Comparison of ENCODE assay signal across 17 cellular contexts in genomic region chr16:74734361-74735161, GRCh38. TPM values are rescaled to one million over a fixed set of nuclear protein-coding genes. Genes with fewer than 3 reads are reported as not detected.
DNase-seq lines count a peak whose midpoint lies in the region; ATAC-seq and TF ChIP-seq lines count a peak whose summit lies in the region.
"Had no signal": no experiment of that assay in that cellular context is flagged by ENCODE, and none has a peak within 500 bp of the region (broad histone marks: within the 10 kb centered on the region; RNA-seq: fewer than 3 reads in every experiment).

No MANE protein-coding gene starts in this region.

- peak overlapping the region; percentile 57 for H3K23ac ChIP-seq in mesendoderm (ENCODE audit: low read length)

- peak overlapping the region; percentile 19 for H3K4ac ChIP-seq in mesendoderm (ENCODE audit: low read depth, low read length)

- H3K4me1 ChIP-seq in HUES6 (ENCODE audit: control insufficient read depth, insufficient read depth, low read length) (peaks cover 56% of the 10 kb centered on the region), mesendoderm (ENCODE audit: control insufficient read depth, low read depth, low read length) (peaks cover 17% of the 10 kb centered on the region), tibial nerve (peaks cover 0 to 42% (median 2%) of the 10 kb centered on the region in 4 donors)
- H3K4me1 ChIP-seq: thyroid gland had no signal

- peak overlapping the region; percentile 73 for H3K56ac ChIP-seq in mesendoderm (ENCODE audit: low read length)

- H3K27me3 ChIP-seq in HUES6 (ENCODE audit: control insufficient read depth, insufficient read depth, low read length) (no peaks in the 10 kb centered on the region), dorsolateral prefrontal cortex (peaks cover 0 to 7% (median 0%) of the 10 kb centered on the region in 45 donors), mesendoderm (ENCODE audit: insufficient read depth, low read length, poor library complexity) (no peaks in the 10 kb centered on the region), tibial nerve (no peaks in the 10 kb centered on the region)
- H3K27me3 ChIP-seq: thyroid gland had no signal

- TF ChIP-seq CTCF in dorsolateral prefrontal cortex (IDR thresholded peaks at IDR 0.05 in 54 of 56, conservative IDR thresholded peaks at IDR 0.05 in 2 of 56; ENCODE audit: low read depth in 1 of 56, partially characterized antibody in 56 of 56) (no peak), tibial nerve (IDR thresholded peaks at IDR 0.05) (no peak)

- H2BK5ac ChIP-seq in mesendoderm (ENCODE audit: low read length), result no peak overlapping the region

- H2BK15ac ChIP-seq in mesendoderm (replicated peaks; ENCODE audit: low read depth), result no peak overlapping the region

- no peaks in the 10 kb centered on the region for H3K79me2 ChIP-seq in mesendoderm (ENCODE audit: control insufficient read depth, insufficient read depth, low read length)

- H3K9ac ChIP-seq in HUES6 (ENCODE audit: low read length), result peak overlapping the region; percentile 40
- H3K9ac ChIP-seq in mesendoderm (ENCODE audit: low read length), result no peak overlapping the region

- no peak overlapping the region for H4K8ac ChIP-seq in mesendoderm (ENCODE audit: low read depth, low read length)

- no peak for ATAC-seq in HG03460 (IDR thresholded peaks at IDR 0.05; ENCODE audit: unreplicated experiment)
- ATAC-seq: left colon had no signal

- H3K36me3 ChIP-seq in HUES6 (ENCODE audit: control insufficient read depth, insufficient read depth, low read length), result no peaks in the 10 kb centered on the region
- no peaks in the 10 kb centered on the region for H3K36me3 ChIP-seq in mesendoderm (ENCODE audit: control insufficient read depth, insufficient read depth, low read length)
- H3K36me3 ChIP-seq in tibial nerve, result no peaks in the 10 kb centered on the region
- H3K36me3 ChIP-seq: thyroid gland had no signal

- intact Hi-C loops in dorsolateral prefrontal cortex (cut with DNase I), result no loop called here

- no peaks in the 10 kb centered on the region for H3K79me1 ChIP-seq in mesendoderm (ENCODE audit: low read length)

- H2AK5ac ChIP-seq in mesendoderm (ENCODE audit: low read length), result no peak overlapping the region

- DNase-seq in dorsolateral prefrontal cortex (no peak), mesendoderm (peak; percentile 74), tibial nerve (ENCODE audit: low spot score in 2 of 2) (no peak), globus pallidus (ENCODE audit: low spot score) (no peak), NOMO-1 (lab: John Stamatoyannopoulos, UW; ENCODE audit: unreplicated experiment in 2 of 2) (no peak)
- DNase-seq: activated naive CD8-positive, alpha-beta T cell treated with anti-CD3 and anti-CD28 coated beads for 36 hours; COR-L47; left colon; midbrain; NK-92 treated with Interleukin-12 subunit alpha and Interleukin-12 subunit beta, amount 100 ng/mL, for 24 hours; RPMI8226; thyroid gland had no signal

- H4K5ac ChIP-seq in mesendoderm (ENCODE audit: low read length), result no peak overlapping the region

- no peak overlapping the region for H3K4me2 ChIP-seq in mesendoderm (ENCODE audit: low read length)

- H3K9me3 ChIP-seq in HUES6 (ENCODE audit: control insufficient read depth, insufficient read depth, low read depth, low read length) (no peaks in the 10 kb centered on the region), tibial nerve (no peaks in the 10 kb centered on the region)
- H3K9me3 ChIP-seq: thyroid gland had no signal

- no peak for TF ChIP-seq POLR2A in tibial nerve (IDR thresholded peaks at IDR 0.05)

- H3K4me3 ChIP-seq in HUES6 (ENCODE audit: low read depth, low read length) (no peak overlapping the region; the same call in 1 of the 2 replicates), dorsolateral prefrontal cortex (no peak overlapping the region), mesendoderm (ENCODE audit: low read length) (no peak overlapping the region), tibial nerve (no peak overlapping the region)
- H3K4me3 ChIP-seq: coronary artery, thyroid gland had no signal

- peak in 1 of 2 donors; percentile 4 for TF ChIP-seq EP300 in tibial nerve (IDR thresholded peaks at IDR 0.05)

- H3K27ac ChIP-seq in HUES6 (ENCODE audit: low read depth, low read length) (0 out of 2 replicates have a peak overlapping the region, but pooled peaks have one; percentile 13), dorsolateral prefrontal cortex (peak overlapping the region in 56 of 59 donors; percentile 45 to 100 (median 84)), mesendoderm (ENCODE audit: low read depth, low read length) (no peak overlapping the region), tibial nerve (peak overlapping the region; percentile 42 to 93 (median 56))
- H3K27ac ChIP-seq: coronary artery, epithelial cell of prostate, thyroid gland had no signal

- no peak overlapping the region for H2BK120ac ChIP-seq in mesendoderm (ENCODE audit: low read depth, low read length)

- H3K18ac ChIP-seq in mesendoderm (ENCODE audit: low read length), result peak overlapping the region; percentile 28

- WGBS in mesendoderm (ENCODE audit: extremely low coverage, insufficient coverage, low lambda C conversion rate), result no CpG with 5 or more reads among the region's 21 CpGs
- WGBS in tibial nerve, 2 donors, result 35 to 41% methylated on average over 21 of the region's 21 CpGs

RNA-seq across cellular contexts. Expression of gene MLKL, which starts 33.9 kb away (rescaled TPM):
- total RNA-seq in dorsolateral prefrontal cortex, result 10 to 100 TPM in 13 of 120 experiments, 1 to 10 TPM in 107; 1.3 to 18.4 (median 4.9) TPM
- polyA plus RNA-seq in mesendoderm (2013, experiment 1 of 2), result 0.98 TPM
- polyA plus RNA-seq in mesendoderm (2013, experiment 2 of 2), result 1.1 TPM
- 10 to 100 TPM in 2 of 4 donors, 1 to 10 TPM in 2; 4.8 to 22.8 (median 10.2) TPM for total RNA-seq in tibial nerve

RNA-seq across cellular contexts. Expression of gene FA2H, which starts 40.1 kb away (rescaled TPM):
- total RNA-seq in dorsolateral prefrontal cortex, result 100 to 1,000 TPM in 11 of 120 experiments, 10 to 100 TPM in 106, 1 to 10 TPM in 3; 7.4 to 185 (median 44.7) TPM
- polyA plus RNA-seq in mesendoderm (2013, experiment 1 of 2), result 0.94 TPM
- 1.0 TPM for polyA plus RNA-seq in mesendoderm (2013, experiment 2 of 2)
- 10 to 100 TPM; 11.9 to 31.6 (median 21.6) TPM for total RNA-seq in tibial nerve
- total RNA-seq: activated naive CD8-positive, alpha-beta T cell treated with anti-CD3 and anti-CD28 coated beads for 36 hours; activated T-helper 1 cell treated with anti-CD3 and anti-CD28 coated beads, Interleukin-12 subunit alpha, Interleukin-12 subunit beta, Interleukin-2, Interleukin-4 antibody, amounts not matched to agents 30 ng/mL and 10 ng/mL and 1 ng/mL, durations not matched to agents 14 hours and 24 hours and 36 hours had no signal
